In genomic region chr7:125930848-125931247, GRCh38 we compare ENCODE assay signal across 25 cellular contexts.
"Had no signal": no experiment of that assay in that cellular context is flagged by ENCODE, and none has a peak within 500 bp of the region (broad histone marks: within the 10 kb centered on the region; RNA-seq: fewer than 3 reads in every experiment).

No MANE protein-coding gene starts in this region.

- H3K27me3 ChIP-seq: ascending aorta, brain microvascular endothelial cell, esophagus muscularis mucosa had no signal

- H3K27me3 Mint-ChIP-seq: activated CD4-positive, alpha-beta memory T cell treated with anti-CD3 and anti-CD28 coated beads, Interleukin-2, amount 10 ng/mL, durations not matched to agents 7 days and 5 days; activated CD4-positive, alpha-beta T cell treated with anti-CD3 and anti-CD28 coated beads, Interleukin-2, amount 10 ng/mL, durations not matched to agents 7 days and 5 days; activated naive CD4-positive, alpha-beta T cell treated with anti-CD3 and anti-CD28 coated beads, Interleukin-2, amount 10 ng/mL, durations not matched to agents 7 days and 5 days; activated naive CD8-positive, alpha-beta T cell treated with anti-CD3 and anti-CD28 coated beads, Interleukin-2, amount 10 ng/mL, durations not matched to agents 7 days and 5 days; activated T-cell treated with anti-CD3 and anti-CD28 coated beads, Interleukin-2, amount 50 U/mL, for 24 hours; effector memory CD8-positive, alpha-beta T cell had no signal

- H3K9me3 Mint-ChIP-seq: activated naive CD4-positive, alpha-beta T cell treated with anti-CD3 and anti-CD28 coated beads, Interleukin-2, amount 50 U/mL, for 72 hours had no signal

- H3K4me1 ChIP-seq: ascending aorta, esophagus muscularis mucosa had no signal

- H3K27ac ChIP-seq: ascending aorta, brain microvascular endothelial cell, esophagus muscularis mucosa had no signal

- H3K36me3 Mint-ChIP-seq: activated naive CD4-positive, alpha-beta T cell treated with anti-CD3 and anti-CD28 coated beads, Interleukin-2, amount 10 ng/mL, durations not matched to agents 7 days and 5 days; activated naive CD4-positive, alpha-beta T cell treated with anti-CD3 and anti-CD28 coated beads, Interleukin-2, amount 50 U/mL, for 72 hours; activated naive CD8-positive, alpha-beta T cell treated with anti-CD3 and anti-CD28 coated beads, Interleukin-2, amount 10 ng/mL, durations not matched to agents 7 days and 5 days had no signal

- H3K4me3 ChIP-seq: ascending aorta, esophagus muscularis mucosa had no signal

- DNase-seq: activated CD4-positive, alpha-beta memory T cell treated with anti-CD3 and anti-CD28 coated beads, Interleukin-2, amount 10 ng/mL, durations not matched to agents 7 days and 5 days; activated CD4-positive, alpha-beta T cell treated with anti-CD3 and anti-CD28 coated beads for 1 hour; activated CD4-positive, alpha-beta T cell treated with anti-CD3 and anti-CD28 coated beads for 4 hours; activated CD4-positive, alpha-beta T cell treated with anti-CD3 and anti-CD28 coated beads, Interleukin-2, amount 10 ng/mL, durations not matched to agents 7 days and 5 days; activated CD4-positive, alpha-beta T cell treated with anti-CD3 and anti-CD28 coated beads, Interleukin-2, amount 50 U/mL, for 4 hours; activated CD8-positive, alpha-beta memory T cell treated with anti-CD3 and anti-CD28 coated beads, Interleukin-2, amount 50 U/mL, for 48 hours; activated gamma-delta T cell; activated naive CD4-positive, alpha-beta T cell; activated naive CD4-positive, alpha-beta T cell treated with anti-CD3 and anti-CD28 coated beads, Interleukin-2, amount 10 ng/mL, durations not matched to agents 7 days and 5 days; activated naive CD8-positive, alpha-beta T cell treated with anti-CD3 and anti-CD28 coated beads, Interleukin-2, amount 10 ng/mL, durations not matched to agents 7 days and 5 days; activated T-cell treated with anti-CD3 and anti-CD28 coated beads for 4 hours; activated T-cell treated with anti-CD3 and anti-CD28 coated beads, Interleukin-2, amount 50 U/mL, for 24 hours; activated T-cell treated with anti-CD3 and anti-CD28 coated beads, Interleukin-2, amount 50 U/mL, for 72 hours; brain microvascular endothelial cell; caudate nucleus; cortex of kidney; dermis blood vessel endothelial cell; effector CD4-positive, alpha-beta T cell; effector memory CD8-positive, alpha-beta T cell; erythroblast; head of caudate nucleus; T-helper 2 cell had no signal

- ATAC-seq: activated naive CD4-positive, alpha-beta T cell treated with anti-CD3 and anti-CD28 coated beads, Interleukin-2, amount 50 U/mL, for 72 hours; activated T-cell treated with anti-CD3 and anti-CD28 coated beads, Interleukin-2, amount 50 U/mL, for 72 hours; effector memory CD8-positive, alpha-beta T cell had no signal

- H3K4me3 Mint-ChIP-seq: activated CD4-positive, alpha-beta memory T cell treated with anti-CD3 and anti-CD28 coated beads, Interleukin-2, amount 10 ng/mL, durations not matched to agents 7 days and 5 days; activated CD4-positive, alpha-beta T cell treated with anti-CD3 and anti-CD28 coated beads, Interleukin-2, amount 10 ng/mL, durations not matched to agents 7 days and 5 days; activated naive CD4-positive, alpha-beta T cell treated with anti-CD3 and anti-CD28 coated beads, Interleukin-2, amount 10 ng/mL, durations not matched to agents 7 days and 5 days; activated naive CD8-positive, alpha-beta T cell treated with anti-CD3 and anti-CD28 coated beads, Interleukin-2, amount 10 ng/mL, durations not matched to agents 7 days and 5 days; activated T-cell treated with anti-CD3 and anti-CD28 coated beads, Interleukin-2, amount 50 U/mL, for 24 hours; activated T-cell treated with anti-CD3 and anti-CD28 coated beads, Interleukin-2, amount 50 U/mL, for 72 hours; effector memory CD8-positive, alpha-beta T cell had no signal

- H3K27ac Mint-ChIP-seq: activated CD4-positive, alpha-beta memory T cell treated with anti-CD3 and anti-CD28 coated beads, Interleukin-2, amount 10 ng/mL, durations not matched to agents 7 days and 5 days; activated CD4-positive, alpha-beta T cell treated with anti-CD3 and anti-CD28 coated beads, Interleukin-2, amount 10 ng/mL, durations not matched to agents 7 days and 5 days; activated naive CD4-positive, alpha-beta T cell treated with anti-CD3 and anti-CD28 coated beads, Interleukin-2, amount 10 ng/mL, durations not matched to agents 7 days and 5 days; activated naive CD4-positive, alpha-beta T cell treated with anti-CD3 and anti-CD28 coated beads, Interleukin-2, amount 50 U/mL, for 72 hours; activated naive CD8-positive, alpha-beta T cell treated with anti-CD3 and anti-CD28 coated beads, Interleukin-2, amount 10 ng/mL, durations not matched to agents 7 days and 5 days; activated T-cell treated with anti-CD3 and anti-CD28 coated beads, Interleukin-2, amount 50 U/mL, for 24 hours; activated T-cell treated with anti-CD3 and anti-CD28 coated beads, Interleukin-2, amount 50 U/mL, for 72 hours; effector memory CD8-positive, alpha-beta T cell had no signal

- H3K9me3 ChIP-seq: ascending aorta, esophagus muscularis mucosa had no signal

- H3K4me1 Mint-ChIP-seq: activated CD4-positive, alpha-beta memory T cell treated with anti-CD3 and anti-CD28 coated beads, Interleukin-2, amount 10 ng/mL, durations not matched to agents 7 days and 5 days; activated CD4-positive, alpha-beta T cell treated with anti-CD3 and anti-CD28 coated beads, Interleukin-2, amount 10 ng/mL, durations not matched to agents 7 days and 5 days; activated naive CD4-positive, alpha-beta T cell treated with anti-CD3 and anti-CD28 coated beads, Interleukin-2, amount 10 ng/mL, durations not matched to agents 7 days and 5 days; activated naive CD8-positive, alpha-beta T cell treated with anti-CD3 and anti-CD28 coated beads, Interleukin-2, amount 10 ng/mL, durations not matched to agents 7 days and 5 days had no signal

- H3K36me3 ChIP-seq: ascending aorta, brain microvascular endothelial cell, esophagus muscularis mucosa had no signal
